ENCODE assay signal across 8 cellular contexts in the genomic region with DNA sequence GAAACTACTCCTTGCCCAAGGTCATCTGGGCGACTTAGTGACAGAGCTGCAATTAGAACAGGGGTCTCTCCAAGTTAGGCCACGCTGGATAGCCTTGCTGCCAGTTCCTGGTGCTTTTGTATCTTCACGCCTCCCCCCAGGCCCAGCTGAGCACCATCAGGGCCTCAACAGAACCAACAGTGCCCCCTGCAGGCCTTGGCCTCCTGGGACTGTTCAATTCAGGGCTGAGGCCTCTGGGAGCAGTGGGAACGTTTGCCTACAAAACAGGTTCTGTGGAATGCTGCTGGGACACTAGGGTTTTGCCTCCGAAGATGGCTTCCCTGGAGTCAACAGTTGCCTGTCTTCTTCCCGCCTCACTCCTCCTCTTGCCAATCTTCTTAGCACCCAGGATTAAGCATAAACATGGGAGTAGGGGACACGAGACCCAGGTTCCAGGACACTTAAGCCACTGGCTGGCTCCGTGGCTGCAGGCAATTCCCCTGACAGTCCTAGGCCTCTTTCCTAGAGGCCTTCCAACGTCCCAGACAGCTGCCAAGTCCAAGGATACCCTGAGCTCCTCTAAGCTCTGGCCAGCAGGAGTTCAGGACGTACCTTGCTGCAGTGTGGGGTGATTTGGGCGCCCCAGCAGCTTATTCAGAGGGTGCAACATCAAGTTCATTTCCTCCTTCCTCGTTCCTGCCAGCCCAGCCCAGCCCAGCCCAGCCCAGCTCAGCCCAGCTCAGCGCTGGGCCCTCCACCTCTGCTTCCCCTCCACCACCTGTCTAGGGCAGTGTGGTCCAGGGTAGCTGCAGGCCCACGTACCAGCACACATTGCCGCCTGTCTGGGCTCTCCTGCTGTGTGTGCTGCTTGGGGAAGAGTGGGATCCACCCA.
DNase-seq lines count a peak whose midpoint lies in the region; ATAC-seq and TF ChIP-seq lines count a peak whose summit lies in the region.

No MANE protein-coding gene starts in this region.

- peak; percentile 84 for TF ChIP-seq RAD21 in HCT116 (IDR thresholded peaks at IDR 0.05; ENCODE audit: low read depth)

- no peak overlapping the region for H3K4me3 Mint-ChIP-seq in activated naive CD8-positive, alpha-beta T cell treated with anti-CD3 and anti-CD28 coated beads for 36 hours

- no peaks in the 10 kb centered on the region for H3K4me1 Mint-ChIP-seq in activated naive CD8-positive, alpha-beta T cell treated with anti-CD3 and anti-CD28 coated beads for 36 hours

- H2AFZ ChIP-seq in HCT116 (ENCODE audit: low read depth, low read length, poor library complexity, severe bottlenecking) = no peak overlapping the region

- no peaks in the 10 kb centered on the region; a peak in 1 of 22 replicates for H3K36me3 ChIP-seq in BLaER1 treated with 17β-estradiol and CSF1 and Interleukin-3, amounts not matched to agents 10 nM and 100 nM
- H3K36me3 ChIP-seq in HCT116 (ENCODE audit: control insufficient read depth in 1 of 2, insufficient read depth in 2 of 2, low read length in 2 of 2) = no peaks in the 10 kb centered on the region

- no peak overlapping the region for H3K4me3 ChIP-seq in BLaER1 treated with 17β-estradiol and CSF1 and Interleukin-3, amounts not matched to agents 10 nM and 100 nM
- H3K4me3 ChIP-seq in HCT116 (replicated peaks in 1 of 2; ENCODE audit: low read depth in 1 of 2, low read length in 2 of 2) = no peak overlapping the region

- CTCF ChIA-PET in HCT116 (lab: Charles Lee) = interaction anchor here (0.6 to 1.7 kb wide), 7 partner anchors 12 to 541 kb away, joined by 3 to 4 read pairs (median 3); no protein-coding TSS in a partner anchor

- no TSS peak for BruUV-seq in HCT116 (replicated peaks; lab: Mats Ljungman, UMichigan)

- H3K27me3 ChIP-seq in BLaER1 treated with 17β-estradiol and CSF1 and Interleukin-3, amounts not matched to agents 10 nM and 100 nM = no peaks in the 10 kb centered on the region
- peaks cover 7% of the 10 kb centered on the region; the same call in 1 of the 2 replicates for H3K27me3 ChIP-seq in HCT116 (ENCODE audit: insufficient read depth, low read length)

- intact Hi-C loops in HCT116 (cut with micrococcal nuclease) = loop anchor here (1.0 kb wide), 2 partner anchors 300 to 528 kb away; no protein-coding TSS in a partner anchor

- peak; percentile 56 to 95 (median 87); a peak in 5 of 6 replicates for TF ChIP-seq CTCF in HCT116 (IDR thresholded peaks at IDR 0.05 in 2 of 3, conservative IDR thresholded peaks at IDR 0.05 in 1 of 3; ENCODE audit: borderline replicate concordance in 1 of 3, insufficient read depth in 1 of 3, low read depth in 2 of 3, low read length in 2 of 3)

- peaks cover 4 to 32% (median 26%) of the 10 kb centered on the region in 10 experiments for H3K4me1 ChIP-seq in BLaER1 treated with 17β-estradiol and CSF1 and Interleukin-3, amounts not matched to agents 10 nM and 100 nM
- H3K4me1 ChIP-seq in HCT116 (ENCODE audit: control insufficient read depth in 1 of 2, insufficient read depth in 2 of 2, low read length in 2 of 2) = no peaks in the 10 kb centered on the region

- no peaks in the 10 kb centered on the region for H3K36me3 Mint-ChIP-seq in activated naive CD8-positive, alpha-beta T cell treated with anti-CD3 and anti-CD28 coated beads for 36 hours

- no peaks in the 10 kb centered on the region for H4K20me1 ChIP-seq in BLaER1 treated with 17β-estradiol and CSF1 and Interleukin-3, amounts not matched to agents 10 nM and 100 nM
- no peaks in the 10 kb centered on the region for H4K20me1 ChIP-seq in HCT116 (ENCODE audit: insufficient read depth)

- H3K79me2 ChIP-seq in HCT116 (ENCODE audit: insufficient read depth, low read length) = no peaks in the 10 kb centered on the region

- no peak for TF ChIP-seq POLR2A in HCT116 (IDR thresholded peaks at IDR 0.05; ENCODE audit: borderline replicate concordance, extremely low read depth, insufficient read depth, insufficient read length)

- H3K27ac Mint-ChIP-seq in activated naive CD8-positive, alpha-beta T cell treated with anti-CD3 and anti-CD28 coated beads for 36 hours = no peak overlapping the region

- POLR2A ChIA-PET in HCT116 (lab: Charles Lee) = no interaction called here

- peaks cover 2% of the 10 kb centered on the region for H3K9me3 Mint-ChIP-seq in activated naive CD8-positive, alpha-beta T cell treated with anti-CD3 and anti-CD28 coated beads for 36 hours

- no peak overlapping the region for H3K27ac ChIP-seq in BLaER1 treated with 17β-estradiol and CSF1 and Interleukin-3, amounts not matched to agents 10 nM and 100 nM
- no peak overlapping the region for H3K27ac ChIP-seq in HCT116 (ENCODE audit: low read depth, low read length)

- peaks cover 12 to 23% (median 19%) of the 10 kb centered on the region in 11 experiments for H3K9me3 ChIP-seq in BLaER1 treated with 17β-estradiol and CSF1 and Interleukin-3, amounts not matched to agents 10 nM and 100 nM (replicated peaks in 1 of 11)
- peaks cover 5 to 6% of the 10 kb centered on the region in 2 experiments; a peak in 2 of 4 replicates for H3K9me3 ChIP-seq in HCT116 (ENCODE audit: control insufficient read depth in 1 of 2, insufficient read depth in 1 of 2, low read depth in 1 of 2, low read length in 2 of 2)

- ATAC-seq in HCT116 = peak; percentile 97
- ATAC-seq in GM18519 (IDR thresholded peaks at IDR 0.05; ENCODE audit: low FRiP score, unreplicated experiment) = no peak

- DNase-seq in HCT116 (ENCODE audit: low read depth, low spot score) = peak; percentile 49
- DNase-seq in RPMI8226 = peak; percentile 58
- DNase-seq in activated naive CD8-positive, alpha-beta T cell treated with anti-CD3 and anti-CD28 coated beads for 36 hours = peak; percentile 48
- peak; percentile 95 for DNase-seq in islet precursor cell
- DNase-seq in stimulated activated CD4-positive, alpha-beta T cell treated with anti-CD3 and anti-CD28 coated beads, Interleukin-4, amount 100 ng/mL, for 24 hours = peak; percentile 41
- DNase-seq in GDM1 (lab: John Stamatoyannopoulos, UW) = no peak

- H3K4me2 ChIP-seq in BLaER1 treated with 17β-estradiol and CSF1 and Interleukin-3, amounts not matched to agents 10 nM and 100 nM = peak overlapping the region in 7 of 11 experiments; percentile 11 to 52 (median 43); a peak in 13 of 22 replicates
- H3K4me2 ChIP-seq in HCT116 (ENCODE audit: low read length) = no peak overlapping the region

- RAD21 ChIA-PET in HCT116 (lab: Charles Lee; ENCODE audit: low non-redundant PET in 1 of 2, low total read pairs in 2 of 2, uncharacterized antibody in 2 of 2, unreplicated experiment in 2 of 2) = no interaction called here

- H3K27me3 Mint-ChIP-seq in activated naive CD8-positive, alpha-beta T cell treated with anti-CD3 and anti-CD28 coated beads for 36 hours = peaks cover 4% of the 10 kb centered on the region

- no peaks in the 10 kb centered on the region for H3K9me2 ChIP-seq in HCT116 (ENCODE audit: insufficient read depth)

- peak overlapping the region in 1 of 11 experiments; percentile 5; a peak in 1 of 22 replicates for H3K9ac ChIP-seq in BLaER1 treated with 17β-estradiol and CSF1 and Interleukin-3, amounts not matched to agents 10 nM and 100 nM
- H3K9ac ChIP-seq in HCT116 (ENCODE audit: low read length) = no peak overlapping the region

TF ChIP-seq in HCT116, 20 proteins besides CTCF, POLR2A, EP300 and RAD21 (continues in another document):
- TF ChIP-seq EGR1 (IDR thresholded peaks at IDR 0.05; ENCODE audit: low read depth) = no peak
- no peak for TF ChIP-seq CEBPB (IDR thresholded peaks at IDR 0.05; ENCODE audit: low read depth)
- TF ChIP-seq, protein P1, sequence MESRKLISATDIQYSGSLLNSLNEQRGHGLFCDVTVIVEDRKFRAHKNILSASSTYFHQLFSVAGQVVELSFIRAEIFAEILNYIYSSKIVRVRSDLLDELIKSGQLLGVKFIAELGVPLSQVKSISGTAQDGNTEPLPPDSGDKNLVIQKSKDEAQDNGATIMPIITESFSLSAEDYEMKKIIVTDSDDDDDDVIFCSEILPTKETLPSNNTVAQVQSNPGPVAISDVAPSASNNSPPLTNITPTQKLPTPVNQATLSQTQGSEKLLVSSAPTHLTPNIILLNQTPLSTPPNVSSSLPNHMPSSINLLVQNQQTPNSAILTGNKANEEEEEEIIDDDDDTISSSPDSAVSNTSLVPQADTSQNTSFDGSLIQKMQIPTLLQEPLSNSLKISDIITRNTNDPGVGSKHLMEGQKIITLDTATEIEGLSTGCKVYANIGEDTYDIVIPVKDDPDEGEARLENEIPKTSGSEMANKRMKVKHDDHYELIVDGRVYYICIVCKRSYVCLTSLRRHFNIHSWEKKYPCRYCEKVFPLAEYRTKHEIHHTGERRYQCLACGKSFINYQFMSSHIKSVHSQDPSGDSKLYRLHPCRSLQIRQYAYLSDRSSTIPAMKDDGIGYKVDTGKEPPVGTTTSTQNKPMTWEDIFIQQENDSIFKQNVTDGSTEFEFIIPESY (IDR thresholded peaks at IDR 0.05; ENCODE audit: extremely low read depth, insufficient replicate concordance, low read length) = no peak
- TF ChIP-seq JUND (IDR thresholded peaks at IDR 0.05) = no peak
- no peak for TF ChIP-seq ELF1 (IDR thresholded peaks at IDR 0.05; ENCODE audit: borderline replicate concordance, low read depth)
- no peak for TF ChIP-seq FOSL1 (IDR thresholded peaks at IDR 0.05; ENCODE audit: low read depth)
- TF ChIP-seq ZFX (IDR thresholded peaks at IDR 0.05) = no peak
- no peak for TF ChIP-seq EZH2 (IDR thresholded peaks at IDR 0.05)
- TF ChIP-seq SIN3A (IDR thresholded peaks at IDR 0.05; ENCODE audit: low read depth) = no peak
